Comparison of ENCODE assay signal across 9 cellular contexts in the genomic region with DNA sequence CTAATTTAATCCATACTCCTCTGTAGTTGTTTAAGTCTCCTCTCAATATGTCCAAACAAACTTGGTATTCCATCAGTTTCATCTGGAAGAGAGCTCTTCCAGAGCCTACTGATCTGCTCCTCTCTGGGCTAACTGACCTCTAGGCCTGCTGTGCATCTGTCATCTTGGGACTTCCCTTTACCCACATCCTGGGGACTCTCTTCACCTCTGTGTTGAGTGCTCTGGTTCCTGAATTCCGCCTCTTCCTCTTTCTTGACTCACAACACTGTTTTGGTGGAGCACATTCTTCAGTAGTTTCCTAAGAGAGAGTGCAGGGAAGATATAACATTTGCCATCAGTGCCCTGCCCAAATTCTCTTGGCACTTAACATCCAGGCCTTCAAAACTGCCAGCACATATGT. TPM values are rescaled to one million over a fixed set of nuclear protein-coding genes. Genes with fewer than 3 reads are reported as not detected.
DNase-seq lines count a peak whose midpoint lies in the region; ATAC-seq, FAIRE-seq and TF ChIP-seq lines count a peak whose summit lies in the region.
"Not testable (repeated sequence)": the region's sequence is repeated elsewhere in the genome, so short reads cannot be mapped to it uniquely, and the experiment has no call there.
"Had no signal": no experiment of that assay in that cellular context is flagged by ENCODE, and none has a peak within 500 bp of the region (broad histone marks: within the 10 kb centered on the region; RNA-seq: fewer than 3 reads in every experiment).

No MANE protein-coding gene starts in this region.

- H2AK5ac ChIP-seq in IMR-90 (ENCODE audit: low read depth, low read length) = not testable (repeated sequence)

- TF ChIP-seq CTCF in IMR-90 (conservative IDR thresholded peaks at IDR 0.05; ENCODE audit: low read depth, low read length); K562 (IDR thresholded peaks at IDR 0.05 in 2 of 3, conservative IDR thresholded peaks at IDR 0.05 in 1 of 3; ENCODE audit: insufficient read depth in 2 of 3, low read depth in 1 of 3, low read length in 3 of 3): not testable (repeated sequence)

- H3K27ac Mint-ChIP-seq in CD4-positive, CD25-positive, alpha-beta regulatory T cell; stimulated activated effector memory CD8-positive, alpha-beta T cell treated with anti-CD3 and anti-CD28 coated beads, Interleukin-12 subunit alpha, Interleukin-12 subunit beta, amount 100 ng/mL, for 72 hours: not testable (repeated sequence)

- not testable (repeated sequence) for H3K79me1 ChIP-seq in IMR-90 (ENCODE audit: low read depth in 1 of 2, low read length in 2 of 2)

- TF ChIP-seq RAD21 in IMR-90 (IDR thresholded peaks at IDR 0.05; ENCODE audit: low read length); K562 (CRISPR knock-in tag; conservative IDR thresholded peaks at IDR 0.05 in 1 of 2, IDR thresholded peaks at IDR 0.05 in 1 of 2): not testable (repeated sequence)

- H3K4me1 Mint-ChIP-seq in CD4-positive, CD25-positive, alpha-beta regulatory T cell; stimulated activated effector memory CD8-positive, alpha-beta T cell treated with anti-CD3 and anti-CD28 coated beads, Interleukin-12 subunit alpha, Interleukin-12 subunit beta, amount 100 ng/mL, for 72 hours: not testable (repeated sequence)

- TF ChIP-seq EP300 in K562 (IDR thresholded peaks at IDR 0.05; ENCODE audit: low read length) = not testable (repeated sequence)

- TF ChIP-seq POLR2A in IMR-90 (IDR thresholded peaks at IDR 0.05; ENCODE audit: low read depth, low read length); K562 (conservative IDR thresholded peaks at IDR 0.05): not testable (repeated sequence)

- H4K91ac ChIP-seq in IMR-90 (ENCODE audit: insufficient read depth, low read depth, low read length) = not testable (repeated sequence)

- not testable (repeated sequence) for H2BK120ac ChIP-seq in IMR-90 (ENCODE audit: low read depth, low read length)

- H3K36me3 ChIP-seq in CD4-positive, CD25-positive, alpha-beta regulatory T cell (ENCODE audit: control insufficient read depth, insufficient read depth, low read length); IMR-90 (ENCODE audit: control insufficient read depth, insufficient read depth, low read length); K562 (ENCODE audit: control insufficient read depth, insufficient read depth, low read length): not testable (repeated sequence)

- not testable (repeated sequence) for H3K9me1 ChIP-seq in IMR-90 (ENCODE audit: insufficient read depth, low read length); K562 (ENCODE audit: control insufficient read depth, insufficient read depth, low read length)

- H2BK5ac ChIP-seq in IMR-90 (ENCODE audit: low read depth, low read length, poor library complexity, severe bottlenecking) = not testable (repeated sequence)

- dilution Hi-C loops in IMR-90 (cut with HindIII; ENCODE audit: low sequenced_read_pairs, unreplicated experiment) = not testable (repeated sequence)

- H2AFZ ChIP-seq in IMR-90 (replicated peaks; ENCODE audit: low read length, poor library complexity); K562 (ENCODE audit: low read depth, low read length): not testable (repeated sequence)

- no CpG with 5 or more reads among the region's 1 CpG for WGBS in IMR-90 (ENCODE audit: extremely low coverage in 2 of 2, insufficient read length in 1 of 2), 2 experiments
- no CpG with 5 or more reads among the region's 1 CpG for WGBS in K562 (ENCODE audit: insufficient coverage, low coverage, missing lambda C conversion rate)

- not testable (repeated sequence) for H3K9me3 ChIP-seq in CD4-positive, CD25-positive, alpha-beta regulatory T cell (ENCODE audit: control insufficient read depth in 2 of 2, low read length in 2 of 2); IMR-90 (ENCODE audit: control insufficient read depth, insufficient read depth, low read length); K562 (replicated peaks; ENCODE audit: control insufficient read depth, insufficient read depth, low read depth, low read length)

- not testable (repeated sequence) for H4K8ac ChIP-seq in IMR-90 (ENCODE audit: low read depth in 2 of 2, low read length in 2 of 2)

- not testable (repeated sequence) for H3K4me3 ChIP-seq in CD4-positive, CD25-positive, alpha-beta regulatory T cell (ENCODE audit: low read depth, low read length); IMR-90 (ENCODE audit: insufficient read depth, low read depth, low read length); K562

- H2AK9ac ChIP-seq in IMR-90 (replicated peaks; ENCODE audit: low read depth, low read length, poor library complexity) = not testable (repeated sequence)

- FAIRE-seq in K562 (lab: Jason Lieb, UNC) = not testable (repeated sequence)

- not testable (repeated sequence) for BruUV-seq in IMR-90 (replicated peaks; lab: Mats Ljungman, UMichigan); K562 (replicated peaks; lab: Mats Ljungman, UMichigan)

- H3K36me3 Mint-ChIP-seq in CD4-positive, CD25-positive, alpha-beta regulatory T cell; stimulated activated effector memory CD8-positive, alpha-beta T cell treated with anti-CD3 and anti-CD28 coated beads, Interleukin-12 subunit alpha, Interleukin-12 subunit beta, amount 100 ng/mL, for 72 hours: not testable (repeated sequence)

- intact Hi-C loops in IMR-90 (cut with micrococcal nuclease); K562 (cut with micrococcal nuclease): not testable (repeated sequence)

- H3K27ac ChIP-seq in CD4-positive, CD25-positive, alpha-beta regulatory T cell (ENCODE audit: insufficient read depth, low read length, poor library complexity, severe bottlenecking); IMR-90 (ENCODE audit: insufficient read depth, low read length); K562 (ENCODE audit: extremely low read depth, low read depth, low read length): not testable (repeated sequence)

- H2BK20ac ChIP-seq in IMR-90 (ENCODE audit: low read depth, low read length) = not testable (repeated sequence)

- not testable (repeated sequence) for H3K27me3 ChIP-seq in CD4-positive, CD25-positive, alpha-beta regulatory T cell (ENCODE audit: control insufficient read depth, insufficient read depth, low read length); IMR-90 (ENCODE audit: control insufficient read depth, insufficient read depth, low read length); K562 (ENCODE audit: control insufficient read depth in 2 of 2, insufficient read depth in 2 of 2, low read length in 2 of 2)

- H3K4me2 ChIP-seq in IMR-90 (ENCODE audit: low read depth, low read length); K562 (ENCODE audit: insufficient read depth, low read length): not testable (repeated sequence)

- not testable (repeated sequence) for H4K20me1 ChIP-seq in IMR-90 (ENCODE audit: insufficient read depth, low read length); K562 (replicated peaks; ENCODE audit: control insufficient read depth, insufficient read depth, low read length)

- DNase-seq in CD4-positive, CD25-positive, alpha-beta regulatory T cell; IMR-90; K562 (ENCODE audit: extremely low read depth in 1 of 4, low spot score in 3 of 4); left lobe of liver (ENCODE audit: low spot score); stimulated activated effector memory CD8-positive, alpha-beta T cell treated with anti-CD3 and anti-CD28 coated beads, Interleukin-12 subunit alpha, Interleukin-12 subunit beta, amount 100 ng/mL, for 72 hours (ENCODE audit: low spot score in 2 of 2): not testable (repeated sequence)

- H3K4ac ChIP-seq in IMR-90 (ENCODE audit: low read depth, low read length) = not testable (repeated sequence)

- not testable (repeated sequence) for H3K23ac ChIP-seq in IMR-90 (ENCODE audit: low read depth, low read length)

- H3K18ac ChIP-seq in IMR-90 (ENCODE audit: low read depth, low read length) = not testable (repeated sequence)

- H3K14ac ChIP-seq in IMR-90 (replicated peaks; ENCODE audit: low read depth, low read length) = not testable (repeated sequence)

- CTCF ChIA-PET in IMR-90 (lab: Yijun Ruan, JAX); K562 (lab: Yijun Ruan, JAX; ENCODE audit: low intra/inter-chr PET ratio): not testable (repeated sequence)

- H3K4me1 ChIP-seq in CD4-positive, CD25-positive, alpha-beta regulatory T cell (ENCODE audit: control insufficient read depth, insufficient read depth, low read length, poor library complexity, severe bottlenecking); IMR-90 (ENCODE audit: control insufficient read depth, insufficient read depth, low read length); K562 (replicated peaks in 1 of 2; ENCODE audit: control insufficient read depth in 2 of 2, insufficient read depth in 2 of 2, low read length in 2 of 2): not testable (repeated sequence)

- H3K9me3 Mint-ChIP-seq in CD4-positive, CD25-positive, alpha-beta regulatory T cell; stimulated activated effector memory CD8-positive, alpha-beta T cell treated with anti-CD3 and anti-CD28 coated beads, Interleukin-12 subunit alpha, Interleukin-12 subunit beta, amount 100 ng/mL, for 72 hours: not testable (repeated sequence)

- H3K27me3 Mint-ChIP-seq in CD4-positive, CD25-positive, alpha-beta regulatory T cell = not testable (repeated sequence)

- H3K9ac ChIP-seq in IMR-90 (ENCODE audit: low read depth, low read length); K562 (ENCODE audit: insufficient read depth in 1 of 2, low read depth in 2 of 2, low read length in 2 of 2): not testable (repeated sequence)

- in situ Hi-C loops in IMR-90 (cut with MboI; ENCODE audit: low sequenced_read_pairs); K562 (cut with MboI): not testable (repeated sequence)

- H3K79me2 ChIP-seq in K562 (ENCODE audit: control insufficient read depth, insufficient read depth, low read length) = not testable (repeated sequence)

- H2BK15ac ChIP-seq in IMR-90 (ENCODE audit: low read depth, low read length) = not testable (repeated sequence)

- not testable (repeated sequence) for H3K56ac ChIP-seq in IMR-90 (ENCODE audit: extremely low read depth, insufficient read depth, low read length)

- POLR2A ChIA-PET in IMR-90 (lab: Charles Lee; ENCODE audit: unreplicated experiment); K562 (lab: Yijun Ruan, JAX): not testable (repeated sequence)

- peak; percentile 26 to 54 for ATAC-seq in CD4-positive, CD25-positive, alpha-beta regulatory T cell (ENCODE audit: low read depth in 2 of 2)
- ATAC-seq in GM18868 (IDR thresholded peaks at IDR 0.05; ENCODE audit: unreplicated experiment) (peak; percentile 44), GM21515 (IDR thresholded peaks at IDR 0.05; ENCODE audit: unreplicated experiment) (peak; percentile 46), HG02973 (IDR thresholded peaks at IDR 0.05; ENCODE audit: unreplicated experiment) (peak; percentile 44), IMR-90 (ENCODE audit: low read depth) (peak; percentile 34), K562 (peak; percentile 44; the same call in 2 of the 3 replicates), left lobe of liver (peak; percentile 45)
- ATAC-seq in stimulated activated effector memory CD8-positive, alpha-beta T cell treated with anti-CD3 and anti-CD28 coated beads, Interleukin-12 subunit alpha, Interleukin-12 subunit beta, amount 100 ng/mL, for 72 hours = peak; percentile 72

- not testable (repeated sequence) for H4K5ac ChIP-seq in IMR-90 (ENCODE audit: low read depth, low read length)

- H3K4me3 Mint-ChIP-seq in CD4-positive, CD25-positive, alpha-beta regulatory T cell; stimulated activated effector memory CD8-positive, alpha-beta T cell treated with anti-CD3 and anti-CD28 coated beads, Interleukin-12 subunit alpha, Interleukin-12 subunit beta, amount 100 ng/mL, for 72 hours: not testable (repeated sequence)

RNA-seq across cellular contexts. Expression of gene NUDT4B, which starts 13.0 kb away (rescaled TPM):
- not detected for total RNA-seq in CD4-positive, CD25-positive, alpha-beta regulatory T cell
- 1 to 10 TPM; 2.5 to 9.1 (median 4.6) TPM for polyA plus RNA-seq in CD4-positive, CD25-positive, alpha-beta regulatory T cell
- total RNA-seq in IMR-90 (2012; rRNA removed) (19.9 and 28.6 TPM in 2 replicates), K562 (2014; rRNA removed) (28.6 and 48.4 TPM in 2 replicates), K562 (2014; rRNA removed; fragmentation: Illumina TruSeq; extraction: Trizol) (1.2 and 1.6 TPM in 2 replicates), K562 (2015; rRNA removed; fragmentation: Illumina TruSeq; extraction: Trizol) (2.6 and 3.9 TPM in 2 replicates), K562 (2021) (2.8 TPM in 1 of 2 replicates, not detected in the other), left lobe of liver (0.33 TPM)
- polyA plus RNA-seq in IMR-90 (2012; rRNA removed) (9.5 and 10.6 TPM in 2 replicates), K562 (2011; rRNA removed) (39.8 and 58.0 TPM in 2 replicates), K562 (2014; fragmentation: Illumina TruSeq; extraction: Trizol) (19.7 and 25.7 TPM in 2 replicates), K562 (2014; fragmentation: Nextera tagmentation; extraction: Ambion mirVana) (under 1 TPM in 1 of 2 experiments, not detected in 1; 0.06 TPM), K562 (2014; rRNA removed) (28.0 and 29.5 TPM in 2 replicates)
- polyA plus RNA-seq in IMR-90 (2012; cell fraction: cytosol; rRNA removed) = 3.1 and 5.0 TPM in 2 replicates
- polyA plus RNA-seq in IMR-90 (2012; cell fraction: nucleus; rRNA removed; ENCODE audit: low replicate concordance) = 0.39 and 9.2 TPM in 2 replicates
- 14.6 and 15.3 TPM in 2 replicates for total RNA-seq in K562 (2011; cell fraction: chromatin; rRNA removed; ENCODE audit: low replicate concordance)
- 6.7 and 9.2 TPM in 2 replicates for total RNA-seq in K562 (2011; cell fraction: nucleolus; rRNA removed)
- total RNA-seq in K562 (2011; cell fraction: nucleoplasm; rRNA removed) = 7.5 and 12.6 TPM in 2 replicates
- polyA plus RNA-seq in K562 (2011; cell fraction: cytosol; rRNA removed) = 13.5 and 44.3 TPM in 2 replicates
- polyA plus RNA-seq in K562 (2011; cell fraction: nucleus; rRNA removed) = 16.2 and 29.8 TPM in 2 replicates
- 2.3 and 11.8 TPM in 2 replicates for polyA plus RNA-seq in K562 (2012)
- polyA minus RNA-seq in K562 (2011; rRNA and poly(A)+ RNA removed) = 11.8 and 11.9 TPM in 2 replicates
- 7.3 and 14.6 TPM in 2 replicates for polyA minus RNA-seq in K562 (2011; cell fraction: cytosol; rRNA and poly(A)+ RNA removed)
- polyA minus RNA-seq in K562 (2011; cell fraction: nucleus; rRNA and poly(A)+ RNA removed) = 1.3 and 2.9 TPM in 2 replicates
- total RNA-seq: chondrocyte had no signal
